8 cellular contexts compared by ENCODE assay signal in the genomic region with DNA sequence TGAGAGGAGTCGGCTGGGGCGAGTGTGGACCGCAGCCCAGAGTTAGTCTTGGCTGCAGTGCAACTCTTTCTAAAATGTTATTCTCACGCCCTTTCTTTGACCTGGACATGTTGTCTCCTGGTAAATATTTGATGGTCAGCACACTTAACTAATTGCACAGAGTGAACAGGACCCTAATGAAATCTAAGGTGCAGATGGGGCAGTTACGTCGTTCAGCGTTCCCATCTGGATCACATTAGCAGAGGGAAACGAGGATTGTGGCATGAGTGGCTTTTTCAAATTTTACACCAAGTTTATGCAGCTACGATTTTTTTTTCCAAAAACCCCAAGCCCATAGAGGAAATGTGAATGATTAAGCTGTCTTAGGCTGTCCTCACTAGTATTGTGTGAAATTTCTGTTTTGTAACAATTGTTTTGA. TPM values are rescaled to one million over a fixed set of nuclear protein-coding genes. Genes with fewer than 3 reads are reported as not detected.
DNase-seq lines count a peak whose midpoint lies in the region; ATAC-seq and TF ChIP-seq lines count a peak whose summit lies in the region.

No MANE protein-coding gene starts in this region.

- peak overlapping the region; percentile 90 for H3K56ac ChIP-seq in mesendoderm (ENCODE audit: low read length)

- H3K4ac ChIP-seq in mesendoderm (ENCODE audit: low read depth, low read length), result peak overlapping the region; percentile 24

- peak overlapping the region; percentile 23 for H2AK5ac ChIP-seq in mesendoderm (ENCODE audit: low read length)

- H3K27ac ChIP-seq in ACC112 (ENCODE audit: low read depth, low read length), result peak overlapping the region; percentile 80
- peak overlapping the region; percentile 69; the same call in 1 of the 2 replicates for H3K27ac ChIP-seq in HUES64 (ENCODE audit: low read depth, low read length)
- H3K27ac ChIP-seq in caudate nucleus (ENCODE audit: low read depth, low read length), result peak overlapping the region; percentile 92
- H3K27ac ChIP-seq in mesendoderm (ENCODE audit: low read depth, low read length), result peak overlapping the region; percentile 56

- no peak overlapping the region for H4K5ac ChIP-seq in mesendoderm (ENCODE audit: low read length)

- peak overlapping the region; percentile 29 for H2BK5ac ChIP-seq in mesendoderm (ENCODE audit: low read length)

- under 1% methylated on average over 8 of the region's 9 CpGs for WGBS in HUES64
- no CpG with 5 or more reads among the region's 9 CpGs for WGBS in mesendoderm (ENCODE audit: extremely low coverage, insufficient coverage, low lambda C conversion rate)

- no peak for ATAC-seq in HG03139 (IDR thresholded peaks at IDR 0.05; ENCODE audit: unreplicated experiment)

- H3K27me3 ChIP-seq in ACC112 (ENCODE audit: insufficient read depth, low read length) (no peaks in the 10 kb centered on the region), HUES64 (ENCODE audit: insufficient read depth, low read length) (no peaks in the 10 kb centered on the region), mesendoderm (ENCODE audit: insufficient read depth, low read length, poor library complexity) (no peaks in the 10 kb centered on the region)

- peaks cover 3% of the 10 kb centered on the region for H3K79me1 ChIP-seq in mesendoderm (ENCODE audit: low read length)

- no peak overlapping the region for H4K8ac ChIP-seq in mesendoderm (ENCODE audit: low read depth, low read length)

- peak overlapping the region; percentile 97 for H3K4me2 ChIP-seq in mesendoderm (ENCODE audit: low read length)

- H3K18ac ChIP-seq in mesendoderm (ENCODE audit: low read length), result peak overlapping the region; percentile 46

- H2AFZ ChIP-seq in ACC112 (ENCODE audit: low read length, unreplicated experiment), result peak overlapping the region; percentile 64

- H3K36me3 ChIP-seq in ACC112 (ENCODE audit: insufficient read depth, low read length), result no peaks in the 10 kb centered on the region
- H3K36me3 ChIP-seq in HUES64 (ENCODE audit: insufficient read depth, low read length), result no peaks in the 10 kb centered on the region
- H3K36me3 ChIP-seq in mesendoderm (ENCODE audit: control insufficient read depth, insufficient read depth, low read length), result no peaks in the 10 kb centered on the region

- no peak overlapping the region for H2BK120ac ChIP-seq in mesendoderm (ENCODE audit: low read depth, low read length)

- TF ChIP-seq POLR2A in erythroblast (IDR thresholded peaks at IDR 0.05; ENCODE audit: low read length), result no peak

- peaks cover 87% of the 10 kb centered on the region for H3K79me2 ChIP-seq in ACC112 (ENCODE audit: control insufficient read depth, insufficient read depth, low read length, unreplicated experiment)
- H3K79me2 ChIP-seq in mesendoderm (ENCODE audit: control insufficient read depth, insufficient read depth, low read length), result peaks cover 71% of the 10 kb centered on the region

- no peak for DNase-seq in caudate nucleus (lab: John Stamatoyannopoulos, UW)
- DNase-seq in mesendoderm, result no peak
- DNase-seq in erythroblast (lab: John Stamatoyannopoulos, UW), result no peak
- DNase-seq in HK-2 (ENCODE audit: unreplicated experiment), result no peak
- DNase-seq in 8988T, result no peak

- H3K4me3 ChIP-seq in ACC112 (ENCODE audit: low read depth, low read length) (peak overlapping the region; percentile 92), HUES64 (ENCODE audit: low read length) (peak overlapping the region; percentile 75), mesendoderm (ENCODE audit: low read length) (peak overlapping the region; percentile 89)

- H3K9ac ChIP-seq in HUES64 (ENCODE audit: low read depth, low read length), result peak overlapping the region; percentile 70
- peak overlapping the region; percentile 79 for H3K9ac ChIP-seq in mesendoderm (ENCODE audit: low read length)

- H3K9me3 ChIP-seq in HUES64 (ENCODE audit: insufficient read depth, low read depth, low read length), result no peaks in the 10 kb centered on the region

- H2BK15ac ChIP-seq in mesendoderm (replicated peaks; ENCODE audit: low read depth), result no peak overlapping the region

- H3K4me1 ChIP-seq in ACC112 (ENCODE audit: control insufficient read depth, insufficient read depth, low read length, unreplicated experiment), result peaks cover 20% of the 10 kb centered on the region
- peaks cover 24% of the 10 kb centered on the region; the same call in 1 of the 2 replicates for H3K4me1 ChIP-seq in HUES64 (ENCODE audit: insufficient read depth, low read length)
- H3K4me1 ChIP-seq in mesendoderm (ENCODE audit: control insufficient read depth, low read depth, low read length), result no peaks in the 10 kb centered on the region

- H3K23ac ChIP-seq in mesendoderm (ENCODE audit: low read length), result no peak overlapping the region

RNA-seq across cellular contexts. Expression of a gene that starts 0.5 kb away (rescaled TPM):
- 15.4 TPM for polyA plus RNA-seq in HUES64 (2013, experiment 1 of 2)
- polyA plus RNA-seq in HUES64 (2013, experiment 2 of 2), result 13.4 TPM
- polyA plus RNA-seq in mesendoderm (2013, experiment 1 of 2), result 20.8 TPM
- 20.0 TPM for polyA plus RNA-seq in mesendoderm (2013, experiment 2 of 2)

RNA-seq across cellular contexts. Expression of a gene that starts 0.9 kb away (rescaled TPM):
- polyA plus RNA-seq in HUES64 (2013, experiment 1 of 2), result 58.7 TPM
- 57.7 TPM for polyA plus RNA-seq in HUES64 (2013, experiment 2 of 2)
- 52.9 TPM for polyA plus RNA-seq in mesendoderm (2013, experiment 1 of 2)
- polyA plus RNA-seq in mesendoderm (2013, experiment 2 of 2), result 53.1 TPM
